In the genomic region with DNA sequence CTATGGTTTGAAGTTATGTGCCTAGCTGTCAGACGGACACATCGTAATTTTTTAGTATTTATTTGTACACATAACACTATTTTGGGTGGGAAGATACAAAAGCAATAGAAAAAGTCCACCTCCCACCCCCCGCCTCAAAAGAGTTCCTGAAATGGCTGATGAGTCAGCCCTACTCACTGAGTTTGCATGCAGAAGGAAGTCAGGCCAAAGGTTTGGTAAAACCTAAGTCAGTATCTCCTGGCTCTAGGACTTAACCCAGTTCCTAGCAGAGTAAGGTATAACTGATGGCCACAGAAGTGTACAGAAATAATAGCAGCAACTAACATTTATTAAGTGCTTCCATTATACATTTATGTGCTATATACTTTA, we compare ENCODE assay signal across 13 cellular contexts. TPM values are rescaled to one million over a fixed set of nuclear protein-coding genes. Genes with fewer than 3 reads are reported as not detected.
DNase-seq lines count a peak whose midpoint lies in the region; ATAC-seq and TF ChIP-seq lines count a peak whose summit lies in the region.
"Had no signal": no experiment of that assay in that cellular context is flagged by ENCODE, and none has a peak within 500 bp of the region (broad histone marks: within the 10 kb centered on the region; RNA-seq: fewer than 3 reads in every experiment).

No MANE protein-coding gene starts in this region.

- no peak overlapping the region for H3K9ac ChIP-seq in Karpas-422 (ENCODE audit: low read length)

- no peaks in the 10 kb centered on the region for H3K27me3 Mint-ChIP-seq in activated T-helper 2 cell treated with anti-CD3 and anti-CD28 coated beads, Interferon-gamma antibody, Interleukin-2, Interleukin-4, amounts not matched to agents 10 μg/mL and 5 μg/mL and 100 μg/mL, durations not matched to agents 14 hours and 24 hours and 36 hours (ENCODE audit: low read depth)
- H3K27me3 Mint-ChIP-seq: memory B cell had no signal

- peak overlapping the region; percentile 88 for H3K27ac Mint-ChIP-seq in activated T-helper 2 cell treated with anti-CD3 and anti-CD28 coated beads, Interferon-gamma antibody, Interleukin-2, Interleukin-4, amounts not matched to agents 10 μg/mL and 5 μg/mL and 100 μg/mL, durations not matched to agents 14 hours and 24 hours and 36 hours
- H3K27ac Mint-ChIP-seq: memory B cell, type B pancreatic cell had no signal

- ATAC-seq in HG02870 (IDR thresholded peaks at IDR 0.05; ENCODE audit: unreplicated experiment) (peak; percentile 26), right lobe of liver (peak in 1 of 4 donors; percentile 36)

- peak overlapping the region in 2 of 3 donors; percentile 52 to 55 for H3K27ac ChIP-seq in right lobe of liver
- H3K27ac ChIP-seq in Karpas-422 (ENCODE audit: low read length) = no peak overlapping the region
- H3K27ac ChIP-seq: 22Rv1, SJCRH30 had no signal

- H3K27me3 ChIP-seq in right lobe of liver (no peaks in the 10 kb centered on the region), Karpas-422 (ENCODE audit: low read length) (no peaks in the 10 kb centered on the region)
- H3K27me3 ChIP-seq: SJCRH30 had no signal

- peaks cover 10% of the 10 kb centered on the region for H3K36me3 Mint-ChIP-seq in activated T-helper 2 cell treated with anti-CD3 and anti-CD28 coated beads, Interferon-gamma antibody, Interleukin-2, Interleukin-4, amounts not matched to agents 10 μg/mL and 5 μg/mL and 100 μg/mL, durations not matched to agents 14 hours and 24 hours and 36 hours (ENCODE audit: low read depth)
- H3K36me3 Mint-ChIP-seq: memory B cell, type B pancreatic cell had no signal

- H3K4me1 Mint-ChIP-seq in activated T-helper 2 cell treated with anti-CD3 and anti-CD28 coated beads, Interferon-gamma antibody, Interleukin-2, Interleukin-4, amounts not matched to agents 10 μg/mL and 5 μg/mL and 100 μg/mL, durations not matched to agents 14 hours and 24 hours and 36 hours (ENCODE audit: low read depth) = peaks cover 45% of the 10 kb centered on the region

- H3K36me3 ChIP-seq in right lobe of liver = no peaks in the 10 kb centered on the region
- no peaks in the 10 kb centered on the region for H3K36me3 ChIP-seq in Karpas-422 (ENCODE audit: insufficient read depth, low read length)
- H3K36me3 ChIP-seq: SJCRH30 had no signal

- no peaks in the 10 kb centered on the region for H3K9me2 ChIP-seq in Karpas-422 (replicated peaks; ENCODE audit: insufficient read depth, low read length)

- no peak overlapping the region for H2AFZ ChIP-seq in Karpas-422 (ENCODE audit: low read length)

- H3K79me2 ChIP-seq in Karpas-422 (ENCODE audit: low read length) = peaks cover 28% of the 10 kb centered on the region

- intact Hi-C loops in activated T-helper 2 cell treated with anti-CD3 and anti-CD28 coated beads, Interferon-gamma antibody, Interleukin-2, Interleukin-4, amounts not matched to agents 10 μg/mL and 5 μg/mL and 100 μg/mL, durations not matched to agents 14 hours and 24 hours and 36 hours (cut with micrococcal nuclease) = loop anchor here (1.0 to 5.0 kb wide), 3 partner anchors 14 to 127 kb away; no protein-coding TSS in a partner anchor
- intact Hi-C loops in right lobe of liver (cut with DNase I) = no loop called here

- no peak for TF ChIP-seq POLR2A in right lobe of liver (IDR thresholded peaks at IDR 0.05)

- H3K9me3 Mint-ChIP-seq in activated T-helper 2 cell treated with anti-CD3 and anti-CD28 coated beads, Interferon-gamma antibody, Interleukin-2, Interleukin-4, amounts not matched to agents 10 μg/mL and 5 μg/mL and 100 μg/mL, durations not matched to agents 14 hours and 24 hours and 36 hours = no peaks in the 10 kb centered on the region
- H3K9me3 Mint-ChIP-seq: memory B cell, type B pancreatic cell had no signal

- 56% methylated on average over 3 of the region's 3 CpGs for WGBS in right lobe of liver (ENCODE audit: insufficient coverage, low coverage, low lambda C conversion rate, missing lambda C conversion rate)

- H3K4me3 Mint-ChIP-seq in activated T-helper 2 cell treated with anti-CD3 and anti-CD28 coated beads, Interferon-gamma antibody, Interleukin-2, Interleukin-4, amounts not matched to agents 10 μg/mL and 5 μg/mL and 100 μg/mL, durations not matched to agents 14 hours and 24 hours and 36 hours (ENCODE audit: low read depth) = peak overlapping the region; percentile 42
- H3K4me3 Mint-ChIP-seq: memory B cell had no signal

- peaks cover 9% of the 10 kb centered on the region for H4K20me1 ChIP-seq in Karpas-422 (ENCODE audit: insufficient read depth, low read depth, low read length)

- no peak overlapping the region for H3K4me2 ChIP-seq in Karpas-422 (ENCODE audit: low read depth, low read length, poor library complexity, severe bottlenecking)

- TF ChIP-seq CTCF in right lobe of liver (IDR thresholded peaks at IDR 0.05) = no peak

- no peaks in the 10 kb centered on the region for H3K9me3 ChIP-seq in right lobe of liver
- H3K9me3 ChIP-seq in Karpas-422 (ENCODE audit: low read length) = no peaks in the 10 kb centered on the region
- H3K9me3 ChIP-seq: SJCRH30 had no signal

- H3K4me3 ChIP-seq in right lobe of liver = no peak overlapping the region
- no peak overlapping the region for H3K4me3 ChIP-seq in Karpas-422 (ENCODE audit: low read length)
- H3K4me3 ChIP-seq: SJCRH30 had no signal

- DNase-seq in DMS53 (lab: John Stamatoyannopoulos, UW) (peak; percentile 3), DMS53 treated with DMSO at 0.1 percent for 48 hours (lab: John Stamatoyannopoulos, UW; ENCODE audit: unreplicated experiment) (no peak), right lobe of liver (no peak), midbrain (lab: John Stamatoyannopoulos, UW) (no peak), Karpas-422 (no peak), NCI-H446 (lab: John Stamatoyannopoulos, UW) (no peak)
- DNase-seq in activated T-helper 2 cell treated with anti-CD3 and anti-CD28 coated beads, Interferon-gamma antibody, Interleukin-2, Interleukin-4, amounts not matched to agents 10 μg/mL and 5 μg/mL and 100 μg/mL, durations not matched to agents 14 hours and 24 hours and 36 hours (ENCODE audit: low spot score) = no peak
- DNase-seq: NCI-H1930, SJCRH30 had no signal

- H3K4me1 ChIP-seq in right lobe of liver = peaks cover 0 to 37% (median 15%) of the 10 kb centered on the region in 4 donors
- H3K4me1 ChIP-seq in Karpas-422 (ENCODE audit: low read length) = peaks cover 32% of the 10 kb centered on the region
- H3K4me1 ChIP-seq: SJCRH30 had no signal

RNA-seq across cellular contexts. Expression of gene KLHL2, which starts 2.9 kb away (rescaled TPM):
- 30.3 and 32.3 TPM in 2 replicates for total RNA-seq in activated T-helper 2 cell treated with anti-CD3 and anti-CD28 coated beads, Interferon-gamma antibody, Interleukin-2, Interleukin-4, amounts not matched to agents 10 μg/mL and 5 μg/mL and 100 μg/mL, durations not matched to agents 14 hours and 24 hours and 36 hours
- 10 to 100 TPM; 15.6 to 25.3 (median 20.3) TPM for total RNA-seq in right lobe of liver
- total RNA-seq in Karpas-422 (2014; rRNA removed; shearing (Covaris generic); ENCODE audit: low replicate concordance) = 27.3 and 31.5 TPM in 2 replicates
